Comparison of ENCODE assay signal across 1 cellular context in the genomic region with DNA sequence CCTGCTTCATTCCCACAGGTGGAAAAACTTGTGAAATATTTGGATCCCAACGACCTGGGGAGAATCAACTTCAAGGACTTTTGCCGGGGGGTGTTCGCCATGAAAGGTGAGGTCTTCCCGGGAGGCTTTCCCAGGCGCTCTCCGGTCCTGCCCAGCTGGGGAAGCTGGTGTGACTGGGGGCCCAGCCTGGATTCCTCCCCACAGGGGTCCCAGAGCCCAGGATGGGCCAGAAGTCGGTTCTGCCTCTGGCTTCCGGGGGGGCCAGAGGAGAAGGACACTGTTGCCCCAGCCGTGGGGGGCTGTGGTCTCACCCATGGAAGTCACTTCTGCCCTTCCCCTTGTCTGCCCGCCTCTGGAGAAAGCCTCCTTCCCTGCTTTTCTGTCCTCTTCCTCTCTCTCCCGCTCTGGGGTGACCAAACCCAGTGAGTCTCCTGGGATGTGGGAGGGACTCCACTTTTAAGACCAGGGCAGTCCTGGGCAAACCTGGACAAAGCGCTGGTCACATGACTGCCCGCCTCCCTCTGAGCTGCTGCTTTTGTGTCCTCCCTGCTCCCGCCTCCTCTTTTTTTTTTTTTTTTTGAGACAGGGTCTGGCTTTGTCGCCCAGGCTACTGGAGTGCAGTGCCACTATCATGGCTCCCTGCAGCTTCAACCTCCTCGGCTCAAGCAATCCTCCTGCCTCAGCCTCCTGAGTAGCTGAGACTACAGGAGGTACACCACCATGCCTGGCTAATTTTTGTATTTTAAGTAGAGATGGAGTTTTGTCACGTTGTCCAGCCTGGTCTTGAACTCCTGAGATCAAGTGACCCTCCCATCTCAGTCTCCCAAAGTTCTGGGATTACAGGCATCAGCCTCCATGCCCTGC.
TF ChIP-seq lines count a peak whose summit lies in the region.

No MANE protein-coding gene starts in this region.

TF ChIP-seq in K562, 482 proteins besides CTCF, POLR2A, EP300 and RAD21:
- TF ChIP-seq, protein P1, sequence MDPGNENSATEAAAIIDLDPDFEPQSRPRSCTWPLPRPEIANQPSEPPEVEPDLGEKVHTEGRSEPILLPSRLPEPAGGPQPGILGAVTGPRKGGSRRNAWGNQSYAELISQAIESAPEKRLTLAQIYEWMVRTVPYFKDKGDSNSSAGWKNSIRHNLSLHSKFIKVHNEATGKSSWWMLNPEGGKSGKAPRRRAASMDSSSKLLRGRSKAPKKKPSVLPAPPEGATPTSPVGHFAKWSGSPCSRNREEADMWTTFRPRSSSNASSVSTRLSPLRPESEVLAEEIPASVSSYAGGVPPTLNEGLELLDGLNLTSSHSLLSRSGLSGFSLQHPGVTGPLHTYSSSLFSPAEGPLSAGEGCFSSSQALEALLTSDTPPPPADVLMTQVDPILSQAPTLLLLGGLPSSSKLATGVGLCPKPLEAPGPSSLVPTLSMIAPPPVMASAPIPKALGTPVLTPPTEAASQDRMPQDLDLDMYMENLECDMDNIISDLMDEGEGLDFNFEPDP (CRISPR knock-in tag; IDR thresholded peaks at IDR 0.05) = no peak
- TF ChIP-seq, protein P2, sequence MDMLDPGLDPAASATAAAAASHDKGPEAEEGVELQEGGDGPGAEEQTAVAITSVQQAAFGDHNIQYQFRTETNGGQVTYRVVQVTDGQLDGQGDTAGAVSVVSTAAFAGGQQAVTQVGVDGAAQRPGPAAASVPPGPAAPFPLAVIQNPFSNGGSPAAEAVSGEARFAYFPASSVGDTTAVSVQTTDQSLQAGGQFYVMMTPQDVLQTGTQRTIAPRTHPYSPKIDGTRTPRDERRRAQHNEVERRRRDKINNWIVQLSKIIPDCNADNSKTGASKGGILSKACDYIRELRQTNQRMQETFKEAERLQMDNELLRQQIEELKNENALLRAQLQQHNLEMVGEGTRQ (CRISPR knock-in tag; IDR thresholded peaks at IDR 0.05) = peak; percentile 33; the same call in 1 of the 2 replicates
- peak; percentile 19; the same call in 1 of the 2 replicates for TF ChIP-seq RAD51 (IDR thresholded peaks at IDR 0.05; ENCODE audit: borderline replicate concordance, low read depth)
- TF ChIP-seq, protein P3, sequence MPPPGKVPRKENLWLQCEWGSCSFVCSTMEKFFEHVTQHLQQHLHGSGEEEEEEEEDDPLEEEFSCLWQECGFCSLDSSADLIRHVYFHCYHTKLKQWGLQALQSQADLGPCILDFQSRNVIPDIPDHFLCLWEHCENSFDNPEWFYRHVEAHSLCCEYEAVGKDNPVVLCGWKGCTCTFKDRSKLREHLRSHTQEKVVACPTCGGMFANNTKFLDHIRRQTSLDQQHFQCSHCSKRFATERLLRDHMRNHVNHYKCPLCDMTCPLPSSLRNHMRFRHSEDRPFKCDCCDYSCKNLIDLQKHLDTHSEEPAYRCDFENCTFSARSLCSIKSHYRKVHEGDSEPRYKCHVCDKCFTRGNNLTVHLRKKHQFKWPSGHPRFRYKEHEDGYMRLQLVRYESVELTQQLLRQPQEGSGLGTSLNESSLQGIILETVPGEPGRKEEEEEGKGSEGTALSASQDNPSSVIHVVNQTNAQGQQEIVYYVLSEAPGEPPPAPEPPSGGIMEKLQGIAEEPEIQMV (tag; conservative IDR thresholded peaks at IDR 0.05; ENCODE audit: low read depth) = no peak
- TF ChIP-seq, protein P4, sequence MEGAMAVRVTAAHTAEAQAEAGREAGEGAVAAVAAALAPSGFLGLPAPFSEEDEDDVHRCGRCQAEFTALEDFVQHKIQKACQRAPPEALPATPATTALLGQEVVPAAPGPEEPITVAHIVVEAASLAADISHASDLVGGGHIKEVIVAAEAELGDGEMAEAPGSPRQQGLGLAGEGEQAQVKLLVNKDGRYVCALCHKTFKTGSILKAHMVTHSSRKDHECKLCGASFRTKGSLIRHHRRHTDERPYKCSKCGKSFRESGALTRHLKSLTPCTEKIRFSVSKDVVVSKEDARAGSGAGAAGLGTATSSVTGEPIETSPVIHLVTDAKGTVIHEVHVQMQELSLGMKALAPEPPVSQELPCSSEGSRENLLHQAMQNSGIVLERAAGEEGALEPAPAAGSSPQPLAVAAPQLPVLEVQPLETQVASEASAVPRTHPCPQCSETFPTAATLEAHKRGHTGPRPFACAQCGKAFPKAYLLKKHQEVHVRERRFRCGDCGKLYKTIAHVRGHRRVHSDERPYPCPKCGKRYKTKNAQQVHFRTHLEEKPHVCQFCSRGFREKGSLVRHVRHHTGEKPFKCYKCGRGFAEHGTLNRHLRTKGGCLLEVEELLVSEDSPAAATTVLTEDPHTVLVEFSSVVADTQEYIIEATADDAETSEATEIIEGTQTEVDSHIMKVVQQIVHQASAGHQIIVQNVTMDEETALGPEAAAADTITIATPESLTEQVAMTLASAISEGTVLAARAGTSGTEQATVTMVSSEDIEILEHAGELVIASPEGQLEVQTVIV (CRISPR knock-in tag; IDR thresholded peaks at IDR 0.05; ENCODE audit: borderline replicate concordance) = no peak
- no peak for TF ChIP-seq DDX20 (tag; IDR thresholded peaks at IDR 0.05; ENCODE audit: low read depth)
- 0 out of 2 replicates have a peak, but pooled peaks have one; percentile 30 for TF ChIP-seq ZNF384 (IDR thresholded peaks at IDR 0.05; ENCODE audit: low read depth, low read length)
- TF ChIP-seq, protein P5, sequence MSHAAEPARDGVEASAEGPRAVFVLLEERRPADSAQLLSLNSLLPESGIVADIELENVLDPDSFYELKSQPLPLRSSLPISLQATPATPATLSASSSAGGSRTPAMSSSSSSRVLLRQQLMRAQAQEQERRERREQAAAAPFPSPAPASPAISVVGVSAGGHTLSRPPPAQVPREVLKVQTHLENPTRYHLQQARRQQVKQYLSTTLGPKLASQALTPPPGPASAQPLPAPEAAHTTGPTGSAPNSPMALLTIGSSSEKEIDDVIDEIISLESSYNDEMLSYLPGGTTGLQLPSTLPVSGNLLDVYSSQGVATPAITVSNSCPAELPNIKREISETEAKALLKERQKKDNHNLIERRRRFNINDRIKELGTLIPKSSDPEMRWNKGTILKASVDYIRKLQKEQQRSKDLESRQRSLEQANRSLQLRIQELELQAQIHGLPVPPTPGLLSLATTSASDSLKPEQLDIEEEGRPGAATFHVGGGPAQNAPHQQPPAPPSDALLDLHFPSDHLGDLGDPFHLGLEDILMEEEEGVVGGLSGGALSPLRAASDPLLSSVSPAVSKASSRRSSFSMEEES (CRISPR knock-in tag; IDR thresholded peaks at IDR 0.05) = peak; percentile 43
